ENCODE assay signal across 8 cellular contexts in the genomic region with DNA sequence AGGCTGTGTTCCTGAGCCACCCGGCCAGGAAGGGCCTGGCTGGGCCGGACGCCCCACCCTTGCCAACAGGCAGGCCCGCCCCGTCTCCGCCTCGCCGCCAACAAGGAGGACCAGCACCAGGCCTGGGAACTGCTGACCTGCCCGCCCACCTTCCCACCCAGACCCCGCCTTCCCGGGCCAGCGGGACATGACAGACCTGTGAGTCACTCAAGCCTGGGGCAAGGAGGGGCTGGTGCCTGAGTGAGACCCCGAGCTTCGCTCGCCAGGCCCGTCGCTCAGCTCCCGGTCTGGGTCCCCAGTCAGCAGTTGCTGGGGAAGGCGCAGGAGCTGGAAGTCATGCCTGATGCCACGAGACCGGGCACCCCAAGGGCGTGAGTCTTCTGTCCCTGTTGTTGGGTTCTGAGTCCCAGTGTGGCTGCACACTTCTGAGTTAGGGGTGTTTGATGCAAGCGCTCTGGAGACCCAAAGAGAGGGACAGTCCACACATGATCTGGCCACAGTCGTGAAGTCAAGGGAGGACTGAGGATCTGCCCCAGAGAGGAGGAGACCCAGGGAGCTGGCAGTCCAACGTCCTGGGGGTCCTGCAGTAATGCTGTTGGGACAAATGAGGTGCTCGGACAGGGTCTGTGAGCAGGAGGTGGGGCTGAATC. TPM values are rescaled to one million over a fixed set of nuclear protein-coding genes. Genes with fewer than 3 reads are reported as not detected.
DNase-seq lines count a peak whose midpoint lies in the region; ATAC-seq, FAIRE-seq and TF ChIP-seq lines count a peak whose summit lies in the region.

A gene with protein sequence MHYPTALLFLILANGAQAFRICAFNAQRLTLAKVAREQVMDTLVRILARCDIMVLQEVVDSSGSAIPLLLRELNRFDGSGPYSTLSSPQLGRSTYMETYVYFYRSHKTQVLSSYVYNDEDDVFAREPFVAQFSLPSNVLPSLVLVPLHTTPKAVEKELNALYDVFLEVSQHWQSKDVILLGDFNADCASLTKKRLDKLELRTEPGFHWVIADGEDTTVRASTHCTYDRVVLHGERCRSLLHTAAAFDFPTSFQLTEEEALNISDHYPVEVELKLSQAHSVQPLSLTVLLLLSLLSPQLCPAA (minus strand): TSS at position 33 of the 650 bp plus-strand sequence. CDS start 3,686 bp downstream, outside the sequence.

- H3K4me3 ChIP-seq in PC-3 (ENCODE audit: low read length) (peak within 1 kb of the TSS; percentile 75), bronchial epithelial cell (ENCODE audit: low read depth, low read length) (peak within 1 kb of the TSS; percentile 40), kidney (ENCODE audit: low read length in 2 of 2) (peak within 1 kb of the TSS; percentile 29 to 35)

- CTCF ChIA-PET in PC-3 (lab: Charles Lee) = interaction anchor here (0.6 to 0.7 kb wide), 2 partner anchors 9 to 34 kb away, joined by 3 to 5 read pairs; no protein-coding TSS in a partner anchor

- H3K27me3 ChIP-seq in PC-3 (ENCODE audit: low read length) (no peaks in the 10 kb centered on the region), bronchial epithelial cell (ENCODE audit: control insufficient read depth, insufficient read depth, low read length) (no peaks in the 10 kb centered on the region)

- peak within 1 kb of the TSS; percentile 56 for H3K4me3 Mint-ChIP-seq in stimulated activated effector memory CD8-positive, alpha-beta T cell treated with anti-CD3 and anti-CD28 coated beads, Interleukin-12 subunit alpha, Interleukin-12 subunit beta, amount 100 ng/mL, for 72 hours

- H3K9ac ChIP-seq in PC-3 (ENCODE audit: low read length) (peak within 1 kb of the TSS; percentile 79), kidney (ENCODE audit: low read length in 2 of 2) (peak within 1 kb of the TSS in 1 of 2 donors; percentile 55)

- H3K27ac Mint-ChIP-seq in stimulated activated effector memory CD8-positive, alpha-beta T cell treated with anti-CD3 and anti-CD28 coated beads, Interleukin-12 subunit alpha, Interleukin-12 subunit beta, amount 100 ng/mL, for 72 hours = peak within 1 kb of the TSS; percentile 74

- H3K36me3 ChIP-seq in PC-3 (ENCODE audit: low read depth, low read length) (no peaks in the 10 kb centered on the region), bronchial epithelial cell (ENCODE audit: control insufficient read depth, insufficient read depth, low read length) (peaks cover 2% of the 10 kb centered on the region), kidney (ENCODE audit: control insufficient read depth in 1 of 2, insufficient read depth in 2 of 2, low read length in 2 of 2) (no peaks in the 10 kb centered on the region)

- peaks cover 26% of the 10 kb centered on the region for H3K4me1 ChIP-seq in PC-3 (ENCODE audit: insufficient read depth, low read length)
- peaks cover 0 to 6% of the 10 kb centered on the region in 2 donors for H3K4me1 ChIP-seq in kidney (ENCODE audit: control insufficient read depth in 1 of 2, insufficient read depth in 1 of 2, low read depth in 1 of 2, low read length in 2 of 2)

- H3K4me2 ChIP-seq in PC-3 (ENCODE audit: low read length) = peak within 1 kb of the TSS; percentile 96

- H3K9me3 ChIP-seq in PC-3 (ENCODE audit: low read length) = no peaks in the 10 kb centered on the region
- no peaks in the 10 kb centered on the region for H3K9me3 ChIP-seq in kidney (ENCODE audit: control insufficient read depth in 1 of 2, low read length in 2 of 2)

- TF ChIP-seq CTCF in PC-3 (conservative IDR thresholded peaks at IDR 0.05; ENCODE audit: low read depth, low read length) (no peak), bronchial epithelial cell (IDR thresholded peaks at IDR 0.05; ENCODE audit: insufficient read depth, low read length, severe bottlenecking) (no peak), kidney (IDR thresholded peaks at IDR 0.05; ENCODE audit: borderline replicate concordance, extremely low read depth, insufficient read depth) (no peak)

- H3F3A ChIP-seq in PC-3 (ENCODE audit: low read length, unreplicated experiment) = no peaks in the 10 kb centered on the region

- FAIRE-seq in bronchial epithelial cell (lab: Jason Lieb, UNC) (no peak), kidney (lab: Jason Lieb, UNC) (no peak)

- H3K9me3 Mint-ChIP-seq in stimulated activated effector memory CD8-positive, alpha-beta T cell treated with anti-CD3 and anti-CD28 coated beads, Interleukin-12 subunit alpha, Interleukin-12 subunit beta, amount 100 ng/mL, for 72 hours = no peaks in the 10 kb centered on the region

- peaks cover 14% of the 10 kb centered on the region for H3K4me1 Mint-ChIP-seq in stimulated activated effector memory CD8-positive, alpha-beta T cell treated with anti-CD3 and anti-CD28 coated beads, Interleukin-12 subunit alpha, Interleukin-12 subunit beta, amount 100 ng/mL, for 72 hours

- POLR2A ChIA-PET in PC-3 (lab: Charles Lee; ENCODE audit: unreplicated experiment) = interaction anchor here (0.6 to 0.7 kb wide), 3 partner anchors 80 to 132 kb away, joined by 4 to 5 read pairs (median 5); no protein-coding TSS in a partner anchor

- intact Hi-C loops in PC-3 (cut with micrococcal nuclease) (no loop called here), kidney (cut with DNase I) (no loop called here)

- peak; percentile 44 for ATAC-seq in GM19455 (IDR thresholded peaks at IDR 0.05; ENCODE audit: unreplicated experiment)
- peak; percentile 83 for ATAC-seq in PC-3
- peak; percentile 23 for ATAC-seq in stimulated activated effector memory CD8-positive, alpha-beta T cell treated with anti-CD3 and anti-CD28 coated beads, Interleukin-12 subunit alpha, Interleukin-12 subunit beta, amount 100 ng/mL, for 72 hours
- no peak for ATAC-seq in HG03521 (IDR thresholded peaks at IDR 0.05; ENCODE audit: unreplicated experiment)

- DNase-seq in AG20443 (ENCODE audit: low spot score) (peak; percentile 76), PC-3 (peak; percentile 91), bronchial epithelial cell (ENCODE audit: low read depth) (peak; percentile 58), kidney (peak; percentile 95), COR-L47 (lab: John Stamatoyannopoulos, UW) (no peak)
- no peak for DNase-seq in stimulated activated effector memory CD8-positive, alpha-beta T cell treated with anti-CD3 and anti-CD28 coated beads, Interleukin-12 subunit alpha, Interleukin-12 subunit beta, amount 100 ng/mL, for 72 hours (ENCODE audit: low spot score in 2 of 2)

- peaks cover 22% of the 10 kb centered on the region for H3K36me3 Mint-ChIP-seq in stimulated activated effector memory CD8-positive, alpha-beta T cell treated with anti-CD3 and anti-CD28 coated beads, Interleukin-12 subunit alpha, Interleukin-12 subunit beta, amount 100 ng/mL, for 72 hours

- H2AFZ ChIP-seq in PC-3 (ENCODE audit: low read length) = peak within 1 kb of the TSS; percentile 79

- no peaks in the 10 kb centered on the region for H4K20me1 ChIP-seq in PC-3 (ENCODE audit: low read length)

- BruUV-seq in PC-3 (replicated peaks; lab: Mats Ljungman, UMichigan) = no TSS peak

- peaks cover 24% of the 10 kb centered on the region for H3K79me2 ChIP-seq in PC-3 (ENCODE audit: low read length)

- no peaks in the 10 kb centered on the region for H3K9me2 ChIP-seq in PC-3 (replicated peaks; ENCODE audit: low read length)

- H3K27ac ChIP-seq in PC-3 (ENCODE audit: low read length) (peak within 1 kb of the TSS; percentile 78), kidney (ENCODE audit: low read depth in 2 of 2, low read length in 2 of 2) (peak within 1 kb of the TSS; percentile 63 to 75)

RNA-seq across cellular contexts. Expression of the gene that starts here (rescaled TPM):
- total RNA-seq in PC-3 (2014; rRNA removed) = 29.8 TPM in 2 replicates
- total RNA-seq in bronchial epithelial cell = 38.7 and 70.7 TPM in 2 replicates
- 33.8 TPM for total RNA-seq in kidney
- polyA plus RNA-seq in kidney (ENCODE audit: insufficient read depth, low read depth, low replicate concordance) = 28.0 TPM

Comparison
In these comparisons a context has a peak if more than half of its experiments do, and no peak if none do; other contexts are left out.
1. DNase-seq: peak in AG20443 (single experiment), PC-3 (single experiment), bronchial epithelial cell (single experiment) and kidney (single experiment); none in stimulated activated effector memory CD8-positive, alpha-beta T cell treated with anti-CD3 and anti-CD28 coated beads, Interleukin-12 subunit alpha, Interleukin-12 subunit beta, amount 100 ng/mL, for 72 hours (0 of 2) and COR-L47 (single experiment).
2. Peak in every context shown above with its lines, with median percentiles within 50 percentile points of each other: H3K4me3 ChIP-seq.